In genomic region chr5:176916337-176916736, GRCh38 we compare ENCODE assay signal across 20 cellular contexts. TPM values are rescaled to one million over a fixed set of nuclear protein-coding genes. Genes with fewer than 3 reads are reported as not detected.
"Had no signal": no experiment of that assay in that cellular context is flagged by ENCODE, and none has a peak within 500 bp of the region (broad histone marks: within the 10 kb centered on the region; RNA-seq: fewer than 3 reads in every experiment).

No MANE protein-coding gene starts in this region.

- H3K9me3 ChIP-seq: ascending aorta, colonic mucosa, gastrocnemius medialis, heart right ventricle, psoas muscle, spleen had no signal

- H3K4me1 ChIP-seq: ascending aorta, colonic mucosa, gastrocnemius medialis, heart right ventricle, psoas muscle, spleen had no signal

- H3K4me3 ChIP-seq: ascending aorta, colonic mucosa, gastrocnemius medialis, heart right ventricle, psoas muscle, spleen had no signal

- H3K36me3 ChIP-seq: colonic mucosa had no signal

- H3K27me3 ChIP-seq: ascending aorta, colonic mucosa, gastrocnemius medialis, heart right ventricle, spleen had no signal

- FAIRE-seq: endothelial cell of umbilical vein, islet of Langerhans had no signal

- H3K27ac ChIP-seq: ascending aorta, colonic mucosa, gastrocnemius medialis, psoas muscle, spleen had no signal

- DNase-seq: activated CD4-positive, alpha-beta T cell treated with anti-CD3 and anti-CD28 coated beads, Interleukin-2, amount 50 U/mL, for 4 hours; activated CD4-positive, CD25-positive, alpha-beta regulatory T cell treated with anti-CD3 and anti-CD28 coated beads, Interleukin-2, amount 50 U/mL, for 72 hours; activated naive CD8-positive, alpha-beta T cell treated with anti-CD3 and anti-CD28 coated beads, Interleukin-2, amount 10 ng/mL, durations not matched to agents 7 days and 5 days; activated T-cell treated with anti-CD3 and anti-CD28 coated beads, Interleukin-2, amount 50 U/mL, for 48 hours; caudate nucleus; colonic mucosa; gastrocnemius medialis; heart right ventricle; mesendoderm; psoas muscle; spleen; stimulated activated CD4-positive, alpha-beta T cell treated with anti-CD3 and anti-CD28 coated beads, Interleukin-1b, Interleukin-23, amount 100 ng/mL, for 48 hours; stimulated activated naive B cell treated with anti-CD40 and anti-IgM and Interleukin-4, amounts not matched to agents 10 μg/mL and 1 μg/mL and 100 μg/mL, for 72 hours; substantia nigra; trophoblast cell had no signal

- ATAC-seq: gastrocnemius medialis; heart right ventricle; sciatic nerve; stimulated activated naive B cell treated with anti-CD40 and anti-IgM and Interleukin-4, amounts not matched to agents 10 μg/mL and 1 μg/mL and 100 μg/mL, for 72 hours had no signal

RNA-seq across cellular contexts. Expression of gene HK3, which starts 17.2 kb away (rescaled TPM):
- total RNA-seq: endothelial cell of umbilical vein, fibroblast of lung had no signal
- polyA plus RNA-seq: endothelial cell of umbilical vein, fibroblast of lung had no signal
